15 cellular contexts compared by ENCODE assay signal in genomic region chr1:41791667-41792484, GRCh38.
A peak's percentile ranks its signal among the peaks of the same experiment; 100 is the strongest.
DNase-seq lines count a peak whose midpoint lies in the region; ATAC-seq, FAIRE-seq and TF ChIP-seq lines count a peak whose summit lies in the region.
"Had no signal": no experiment of that assay in that cellular context is flagged by ENCODE, and none has a peak within 500 bp of the region (broad histone marks: within the 10 kb centered on the region; RNA-seq: fewer than 3 reads in every experiment).

No MANE protein-coding gene starts in this region.

- H3K4me3 Mint-ChIP-seq in activated CD4-positive, alpha-beta T cell treated with anti-CD3 and anti-CD28 coated beads, Interleukin-2, amount 10 ng/mL, durations not matched to agents 7 days and 5 days: peak overlapping the region; percentile 49
- H3K4me3 Mint-ChIP-seq in stimulated activated naive CD8-positive, alpha-beta T cell treated with anti-CD3 and anti-CD28 coated beads, Interleukin-15, amount 100 ng/mL, for 72 hours: peak overlapping the region; percentile 30 to 53
- no peak overlapping the region for H3K4me3 Mint-ChIP-seq in HFFc6
- H3K4me3 Mint-ChIP-seq: neural crest cell had no signal

- peaks cover 14% of the 10 kb centered on the region for H3K36me3 Mint-ChIP-seq in activated CD4-positive, alpha-beta T cell treated with anti-CD3 and anti-CD28 coated beads, Interleukin-2, amount 10 ng/mL, durations not matched to agents 7 days and 5 days (ENCODE audit: low read depth)
- no peaks in the 10 kb centered on the region for H3K36me3 Mint-ChIP-seq in HFFc6 (ENCODE audit: low read depth)

- POLR2A ChIA-PET in activated CD4-positive, alpha-beta T cell treated with anti-CD3 and anti-CD28 coated beads, Interleukin-2, amount 10 ng/mL, durations not matched to agents 7 days and 5 days (lab: Charles Lee): interaction anchor here (0.6 kb wide), 1 partner anchor 130 kb away, joined by 3 read pairs; no protein-coding TSS in a partner anchor

- CTCF ChIA-PET in activated CD4-positive, alpha-beta T cell treated with anti-CD3 and anti-CD28 coated beads, Interleukin-2, amount 10 ng/mL, durations not matched to agents 7 days and 5 days (lab: Charles Lee): interaction anchor here (0.7 to 2.4 kb wide), 5 partner anchors 10 to 204 kb away, joined by 3 to 8 read pairs (median 4); no protein-coding TSS in a partner anchor

- peaks cover 58% of the 10 kb centered on the region for H3K4me1 Mint-ChIP-seq in activated CD4-positive, alpha-beta T cell treated with anti-CD3 and anti-CD28 coated beads, Interleukin-2, amount 10 ng/mL, durations not matched to agents 7 days and 5 days
- peaks cover 63% of the 10 kb centered on the region for H3K4me1 Mint-ChIP-seq in stimulated activated naive CD8-positive, alpha-beta T cell treated with anti-CD3 and anti-CD28 coated beads, Interleukin-15, amount 100 ng/mL, for 72 hours
- peaks cover 22% of the 10 kb centered on the region for H3K4me1 Mint-ChIP-seq in HFFc6 (ENCODE audit: low read depth)
- H3K4me1 Mint-ChIP-seq: neural crest cell had no signal

- FAIRE-seq in bronchial epithelial cell (lab: Jason Lieb, UNC): peak; percentile 66

- no peaks in the 10 kb centered on the region for H3K27me3 ChIP-seq in bronchial epithelial cell (ENCODE audit: control insufficient read depth, insufficient read depth, low read length)
- H3K27me3 ChIP-seq: breast epithelium, sigmoid colon, uterus had no signal

- no peak overlapping the region for H3K4me3 ChIP-seq in bronchial epithelial cell (ENCODE audit: low read depth, low read length)
- H3K4me3 ChIP-seq: breast epithelium, sigmoid colon, uterus had no signal

- ATAC-seq in stimulated activated naive CD8-positive, alpha-beta T cell treated with anti-CD3 and anti-CD28 coated beads, Interleukin-15, amount 100 ng/mL, for 72 hours: peak; percentile 91
- no peak for ATAC-seq in HG03457 (IDR thresholded peaks at IDR 0.05; ENCODE audit: unreplicated experiment)
- ATAC-seq: left cardiac atrium had no signal

- peak; percentile 44 for DNase-seq in activated naive CD4-positive, alpha-beta T cell treated with Interleukin-2 at 50 U/mL for 16 hours
- no peak for DNase-seq in activated naive CD4-positive, alpha-beta T cell (lab: John Stamatoyannopoulos, UW)
- DNase-seq in activated CD4-positive, alpha-beta T cell treated with anti-CD3 and anti-CD28 coated beads, Interleukin-2, amount 10 ng/mL, durations not matched to agents 7 days and 5 days: peak; percentile 51
- DNase-seq in bronchial epithelial cell (ENCODE audit: low read depth): no peak
- no peak for DNase-seq in stimulated activated naive CD8-positive, alpha-beta T cell treated with anti-CD3 and anti-CD28 coated beads, Interleukin-15, amount 100 ng/mL, for 72 hours
- DNase-seq in NCI-H1417 treated with DMSO at 0.1 percent for 48 hours (lab: John Stamatoyannopoulos, UW): no peak
- DNase-seq in HFFc6: no peak
- DNase-seq: left cardiac atrium, NCI-H187 treated with DMSO at 0.1 percent for 48 hours, NCI-H82, sigmoid colon, uterus had no signal

- TF ChIP-seq CTCF in bronchial epithelial cell (IDR thresholded peaks at IDR 0.05; ENCODE audit: insufficient read depth, low read length, severe bottlenecking): no peak
- TF ChIP-seq CTCF in HFFc6 (IDR thresholded peaks at IDR 0.05): no peak

- H3K9me3 Mint-ChIP-seq in activated CD4-positive, alpha-beta T cell treated with anti-CD3 and anti-CD28 coated beads, Interleukin-2, amount 10 ng/mL, durations not matched to agents 7 days and 5 days: peaks cover 6% of the 10 kb centered on the region
- H3K9me3 Mint-ChIP-seq in stimulated activated naive CD8-positive, alpha-beta T cell treated with anti-CD3 and anti-CD28 coated beads, Interleukin-15, amount 100 ng/mL, for 72 hours: no peaks in the 10 kb centered on the region
- H3K9me3 Mint-ChIP-seq in HFFc6: no peaks in the 10 kb centered on the region

- H3K27ac Mint-ChIP-seq in activated CD4-positive, alpha-beta T cell treated with anti-CD3 and anti-CD28 coated beads, Interleukin-2, amount 10 ng/mL, durations not matched to agents 7 days and 5 days: peak overlapping the region; percentile 85
- peak overlapping the region in 1 of 2 donors; percentile 64 for H3K27ac Mint-ChIP-seq in stimulated activated naive CD8-positive, alpha-beta T cell treated with anti-CD3 and anti-CD28 coated beads, Interleukin-15, amount 100 ng/mL, for 72 hours
- no peak overlapping the region for H3K27ac Mint-ChIP-seq in HFFc6

- no peaks in the 10 kb centered on the region for H3K36me3 ChIP-seq in bronchial epithelial cell (ENCODE audit: control insufficient read depth, insufficient read depth, low read length)
- H3K36me3 ChIP-seq: breast epithelium, sigmoid colon, uterus had no signal

- H3K27me3 Mint-ChIP-seq in activated CD4-positive, alpha-beta T cell treated with anti-CD3 and anti-CD28 coated beads, Interleukin-2, amount 10 ng/mL, durations not matched to agents 7 days and 5 days: no peaks in the 10 kb centered on the region
- no peaks in the 10 kb centered on the region for H3K27me3 Mint-ChIP-seq in stimulated activated naive CD8-positive, alpha-beta T cell treated with anti-CD3 and anti-CD28 coated beads, Interleukin-15, amount 100 ng/mL, for 72 hours
- H3K27me3 Mint-ChIP-seq in HFFc6 (ENCODE audit: insufficient read depth): peaks cover 2% of the 10 kb centered on the region

Comparison
In these comparisons a context has a peak if more than half of its experiments do, and no peak if none do; other contexts are left out.
1. DNase-seq: peak in activated naive CD4-positive, alpha-beta T cell treated with Interleukin-2 at 50 U/mL for 16 hours (single experiment) and activated CD4-positive, alpha-beta T cell treated with anti-CD3 and anti-CD28 coated beads, Interleukin-2, amount 10 ng/mL, durations not matched to agents 7 days and 5 days (single experiment); none in activated naive CD4-positive, alpha-beta T cell (0 of 4), bronchial epithelial cell (single experiment), stimulated activated naive CD8-positive, alpha-beta T cell treated with anti-CD3 and anti-CD28 coated beads, Interleukin-15, amount 100 ng/mL, for 72 hours (0 of 2), NCI-H1417 treated with DMSO at 0.1 percent for 48 hours (single experiment) and HFFc6 (single experiment).